Comparison of ENCODE assay signal across 1 cellular context in genomic region chr5:178223828-178224335, GRCh38.
A peak's percentile ranks its signal among the peaks of the same experiment; 100 is the strongest.
TF ChIP-seq lines count a peak whose summit lies in the region.

No MANE protein-coding gene starts in this region.

TF ChIP-seq in WTC11, 78 proteins besides CTCF, POLR2A, EP300 and RAD21:
- TF ChIP-seq USF1 (CRISPR knock-in tag; IDR thresholded peaks at IDR 0.05): peak; percentile 82
- 0 out of 2 replicates have a peak, but pooled peaks have one; percentile 10 for TF ChIP-seq NFATC4 (CRISPR knock-in tag; IDR thresholded peaks at IDR 0.05)
- no peak for TF ChIP-seq IRF2 (CRISPR knock-in tag; IDR thresholded peaks at IDR 0.05; ENCODE audit: borderline replicate concordance, low read depth)
- peak; percentile 89 for TF ChIP-seq PRDM15 (CRISPR knock-in tag; IDR thresholded peaks at IDR 0.05)
- TF ChIP-seq USF2 (CRISPR knock-in tag; IDR thresholded peaks at IDR 0.05): peak; percentile 81
- TF ChIP-seq NR1H2 (CRISPR knock-in tag; IDR thresholded peaks at IDR 0.05): no peak
